In the genomic region with DNA sequence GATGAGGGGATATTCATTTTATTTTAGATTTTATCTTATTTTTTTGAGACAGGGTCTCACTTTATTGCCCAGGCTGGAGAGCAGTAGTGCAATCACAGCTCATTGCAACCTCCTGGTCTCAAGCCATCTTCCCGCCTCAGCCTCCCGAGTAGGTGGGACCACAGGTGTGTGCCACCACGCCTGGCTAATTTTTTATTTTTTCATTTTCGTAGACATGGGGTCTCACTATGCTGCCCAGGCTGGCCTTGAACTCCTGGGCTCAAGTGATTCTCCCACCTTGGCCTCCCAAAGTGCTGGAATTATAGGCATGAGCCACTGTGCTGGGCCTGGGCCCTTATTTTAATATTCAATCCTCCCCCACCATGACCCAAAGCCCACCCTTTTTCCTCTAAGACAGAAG, we compare ENCODE assay signal across 7 cellular contexts. TPM values are rescaled to one million over a fixed set of nuclear protein-coding genes. Genes with fewer than 3 reads are reported as not detected.
DNase-seq lines count a peak whose midpoint lies in the region; ATAC-seq, FAIRE-seq and TF ChIP-seq lines count a peak whose summit lies in the region.
"Not testable (repeated sequence)": the region's sequence is repeated elsewhere in the genome, so short reads cannot be mapped to it uniquely, and the experiment has no call there.

No MANE protein-coding gene starts in this region.

- not testable (repeated sequence) for H3K9me3 ChIP-seq in OCI-LY3 (ENCODE audit: insufficient read depth, low read length); K562 (replicated peaks; ENCODE audit: control insufficient read depth, insufficient read depth, low read depth, low read length); neutrophil

- not testable (repeated sequence) for BruUV-seq in K562 (replicated peaks; lab: Mats Ljungman, UMichigan)

- TF ChIP-seq RAD21 in K562 (CRISPR knock-in tag; conservative IDR thresholded peaks at IDR 0.05 in 1 of 2, IDR thresholded peaks at IDR 0.05 in 1 of 2): not testable (repeated sequence)

- H3K4me2 ChIP-seq in OCI-LY3 (ENCODE audit: low read length): peak overlapping the region; percentile 80; the same call in 1 of the 2 replicates
- not testable (repeated sequence) for H3K4me2 ChIP-seq in K562 (ENCODE audit: insufficient read depth, low read length)

- not testable (repeated sequence) for H4K20me1 ChIP-seq in OCI-LY3 (ENCODE audit: insufficient read depth, low read length); K562 (replicated peaks; ENCODE audit: control insufficient read depth, insufficient read depth, low read length)

- not testable (repeated sequence) for H3K27ac ChIP-seq in OCI-LY3 (ENCODE audit: low read length); K562 (ENCODE audit: extremely low read depth, low read depth, low read length)
- H3K27ac ChIP-seq in neutrophil: peak overlapping the region; percentile 85

- not testable (repeated sequence) for H3K27me3 ChIP-seq in OCI-LY3 (ENCODE audit: low read depth, low read length); K562 (ENCODE audit: control insufficient read depth in 2 of 2, insufficient read depth in 2 of 2, low read length in 2 of 2); neutrophil

- TF ChIP-seq CTCF in CD14-positive monocyte (IDR thresholded peaks at IDR 0.05); OCI-LY3 (IDR thresholded peaks at IDR 0.05; ENCODE audit: low read depth, low read length); K562 (IDR thresholded peaks at IDR 0.05 in 2 of 3, conservative IDR thresholded peaks at IDR 0.05 in 1 of 3; ENCODE audit: insufficient read depth in 2 of 3, low read depth in 1 of 3, low read length in 3 of 3); neutrophil (IDR thresholded peaks at IDR 0.05): not testable (repeated sequence)

- ATAC-seq in activated CD8-positive, alpha-beta T cell treated with anti-CD3 and anti-CD28 coated beads, Interleukin-2, amount 10 ng/mL, durations not matched to agents 7 days and 5 days; K562; effector memory CD8-positive, alpha-beta T cell (replicated peaks); stimulated activated memory B cell treated with anti-CD40 and anti-IgM and Interleukin-4, amounts not matched to agents 10 μg/mL and 1 μg/mL and 100 μg/mL, for 72 hours: not testable (repeated sequence)

- not testable (repeated sequence) for TF ChIP-seq POLR2A in K562 (conservative IDR thresholded peaks at IDR 0.05)

- POLR2A ChIA-PET in activated CD8-positive, alpha-beta T cell treated with anti-CD3 and anti-CD28 coated beads, Interleukin-2, amount 10 ng/mL, durations not matched to agents 7 days and 5 days (lab: Charles Lee): interaction anchor here (0.6 to 1.4 kb wide), 2 partner anchors 11 to 22 kb away, joined by 3 read pairs; a partner anchor contains a TSS
- POLR2A ChIA-PET in K562 (lab: Yijun Ruan, JAX): interaction anchor here (1.7 kb wide), 1 partner anchor 9 kb away, joined by 4 read pairs; no protein-coding TSS in a partner anchor

- not testable (repeated sequence) for TF ChIP-seq EP300 in K562 (IDR thresholded peaks at IDR 0.05; ENCODE audit: low read length)

- not testable (repeated sequence) for FAIRE-seq in K562 (lab: Jason Lieb, UNC)

- 94% methylated on average over 4 of the region's 4 CpGs for WGBS in K562 (ENCODE audit: insufficient coverage, low coverage, missing lambda C conversion rate)

- H3K27ac Mint-ChIP-seq in CD14-positive monocyte: peak overlapping the region in 6 of 7 donors; percentile 91 to 98 (median 94)
- peak overlapping the region; percentile 43 for H3K27ac Mint-ChIP-seq in activated CD8-positive, alpha-beta T cell treated with anti-CD3 and anti-CD28 coated beads, Interleukin-2, amount 10 ng/mL, durations not matched to agents 7 days and 5 days
- peak overlapping the region; percentile 87 to 89 for H3K27ac Mint-ChIP-seq in effector memory CD8-positive, alpha-beta T cell
- H3K27ac Mint-ChIP-seq in stimulated activated memory B cell treated with anti-CD40 and anti-IgM and Interleukin-4, amounts not matched to agents 10 μg/mL and 1 μg/mL and 100 μg/mL, for 72 hours: peak overlapping the region; percentile 76

- intact Hi-C loops in CD14-positive monocyte (cut with micrococcal nuclease); K562 (cut with micrococcal nuclease): not testable (repeated sequence)

- not testable (repeated sequence) for H3K79me2 ChIP-seq in OCI-LY3 (ENCODE audit: low read length); K562 (ENCODE audit: control insufficient read depth, insufficient read depth, low read length)

- H3K36me3 ChIP-seq in OCI-LY3 (replicated peaks; ENCODE audit: low read depth, low read length): not testable (repeated sequence)
- H3K36me3 ChIP-seq in K562 (ENCODE audit: control insufficient read depth, insufficient read depth, low read length) (peaks cover 78% of the 10 kb centered on the region; the same call in 2 of the 3 replicates), neutrophil (peaks cover 79% of the 10 kb centered on the region)

- H3K9me3 Mint-ChIP-seq in CD14-positive monocyte; activated CD8-positive, alpha-beta T cell treated with anti-CD3 and anti-CD28 coated beads, Interleukin-2, amount 10 ng/mL, durations not matched to agents 7 days and 5 days (ENCODE audit: insufficient read depth); effector memory CD8-positive, alpha-beta T cell; stimulated activated memory B cell treated with anti-CD40 and anti-IgM and Interleukin-4, amounts not matched to agents 10 μg/mL and 1 μg/mL and 100 μg/mL, for 72 hours: not testable (repeated sequence)

- H3K36me3 Mint-ChIP-seq in CD14-positive monocyte: peaks cover 48 to 69% of the 10 kb centered on the region in 2 donors
- peaks cover 13% of the 10 kb centered on the region for H3K36me3 Mint-ChIP-seq in activated CD8-positive, alpha-beta T cell treated with anti-CD3 and anti-CD28 coated beads, Interleukin-2, amount 10 ng/mL, durations not matched to agents 7 days and 5 days (ENCODE audit: low read depth)
- peaks cover 21% of the 10 kb centered on the region for H3K36me3 Mint-ChIP-seq in effector memory CD8-positive, alpha-beta T cell (ENCODE audit: insufficient read depth)
- H3K36me3 Mint-ChIP-seq in stimulated activated memory B cell treated with anti-CD40 and anti-IgM and Interleukin-4, amounts not matched to agents 10 μg/mL and 1 μg/mL and 100 μg/mL, for 72 hours: not testable (repeated sequence)

- not testable (repeated sequence) for H3K9ac ChIP-seq in OCI-LY3 (ENCODE audit: low read length); K562 (ENCODE audit: insufficient read depth in 1 of 2, low read depth in 2 of 2, low read length in 2 of 2)

- not testable (repeated sequence) for H2AFZ ChIP-seq in OCI-LY3 (ENCODE audit: low read depth, low read length); K562 (ENCODE audit: low read depth, low read length)

- H3K4me1 Mint-ChIP-seq in CD14-positive monocyte: peaks cover 28% of the 10 kb centered on the region
- peaks cover 18% of the 10 kb centered on the region for H3K4me1 Mint-ChIP-seq in activated CD8-positive, alpha-beta T cell treated with anti-CD3 and anti-CD28 coated beads, Interleukin-2, amount 10 ng/mL, durations not matched to agents 7 days and 5 days (ENCODE audit: low read depth)
- not testable (repeated sequence) for H3K4me1 Mint-ChIP-seq in effector memory CD8-positive, alpha-beta T cell (ENCODE audit: low read depth in 2 of 2)
- H3K4me1 Mint-ChIP-seq in stimulated activated memory B cell treated with anti-CD40 and anti-IgM and Interleukin-4, amounts not matched to agents 10 μg/mL and 1 μg/mL and 100 μg/mL, for 72 hours: peaks cover 36% of the 10 kb centered on the region

- not testable (repeated sequence) for H3K27me3 Mint-ChIP-seq in CD14-positive monocyte (ENCODE audit: low read depth in 3 of 3); activated CD8-positive, alpha-beta T cell treated with anti-CD3 and anti-CD28 coated beads, Interleukin-2, amount 10 ng/mL, durations not matched to agents 7 days and 5 days (ENCODE audit: low read depth); effector memory CD8-positive, alpha-beta T cell; stimulated activated memory B cell treated with anti-CD40 and anti-IgM and Interleukin-4, amounts not matched to agents 10 μg/mL and 1 μg/mL and 100 μg/mL, for 72 hours

- H3K4me1 ChIP-seq in OCI-LY3 (ENCODE audit: low read length) (peaks cover 30% of the 10 kb centered on the region), neutrophil (ENCODE audit: control insufficient read depth in 1 of 2, insufficient read depth in 1 of 2, low read depth in 1 of 2, low read length in 1 of 2) (peaks cover 16 to 24% of the 10 kb centered on the region in 2 experiments)
- not testable (repeated sequence) for H3K4me1 ChIP-seq in K562 (replicated peaks in 1 of 2; ENCODE audit: control insufficient read depth in 2 of 2, insufficient read depth in 2 of 2, low read length in 2 of 2)

- in situ Hi-C loops in K562 (cut with MboI): not testable (repeated sequence)

- not testable (repeated sequence) for H3K4me3 Mint-ChIP-seq in CD14-positive monocyte; activated CD8-positive, alpha-beta T cell treated with anti-CD3 and anti-CD28 coated beads, Interleukin-2, amount 10 ng/mL, durations not matched to agents 7 days and 5 days; effector memory CD8-positive, alpha-beta T cell; stimulated activated memory B cell treated with anti-CD40 and anti-IgM and Interleukin-4, amounts not matched to agents 10 μg/mL and 1 μg/mL and 100 μg/mL, for 72 hours

- not testable (repeated sequence) for H3K4me3 ChIP-seq in OCI-LY3 (ENCODE audit: low read length); K562; neutrophil (ENCODE audit: low read depth in 1 of 2, low read length in 1 of 2)

- not testable (repeated sequence) for DNase-seq in CD14-positive monocyte (ENCODE audit: low spot score); activated CD8-positive, alpha-beta T cell treated with anti-CD3 and anti-CD28 coated beads, Interleukin-2, amount 10 ng/mL, durations not matched to agents 7 days and 5 days; K562 (ENCODE audit: extremely low read depth in 1 of 4, low spot score in 3 of 4); effector memory CD8-positive, alpha-beta T cell

- not testable (repeated sequence) for H3K9me1 ChIP-seq in K562 (ENCODE audit: control insufficient read depth, insufficient read depth, low read length)

- CTCF ChIA-PET in activated CD8-positive, alpha-beta T cell treated with anti-CD3 and anti-CD28 coated beads, Interleukin-2, amount 10 ng/mL, durations not matched to agents 7 days and 5 days (lab: Charles Lee): interaction anchor here (3.2 kb wide), 1 partner anchor 11 kb away, joined by 15 read pairs; a partner anchor contains a TSS
- CTCF ChIA-PET in K562 (lab: Yijun Ruan, JAX; ENCODE audit: low intra/inter-chr PET ratio): interaction anchor here (0.6 kb wide), 1 partner anchor 102 kb away, joined by 3 read pairs; no protein-coding TSS in a partner anchor

RNA-seq across cellular contexts. Expression of a gene that starts 11.0 kb away (rescaled TPM):
- 10 to 100 TPM; 23.0 to 28.5 TPM for polyA plus RNA-seq in CD14-positive monocyte
- total RNA-seq in activated CD8-positive, alpha-beta T cell treated with anti-CD3 and anti-CD28 coated beads, Interleukin-2, amount 10 ng/mL, durations not matched to agents 7 days and 5 days: 10 to 100 TPM; 85.2 to 90.5 TPM
- total RNA-seq in K562 (2011; cell fraction: chromatin; rRNA removed; ENCODE audit: low replicate concordance): 24.8 and 33.6 TPM in 2 replicates
- 15.1 and 15.7 TPM in 2 replicates for total RNA-seq in K562 (2011; cell fraction: nucleolus; rRNA removed)
- total RNA-seq in K562 (2011; cell fraction: nucleoplasm; rRNA removed): 20.1 and 31.3 TPM in 2 replicates
- total RNA-seq in K562 (2014; rRNA removed): 17.9 and 24.7 TPM in 2 replicates
- 17.0 and 17.5 TPM in 2 replicates for total RNA-seq in K562 (2014; rRNA removed; fragmentation: Illumina TruSeq; extraction: Trizol)
- total RNA-seq in K562 (2015; rRNA removed; fragmentation: Illumina TruSeq; extraction: Trizol): 12.2 and 13.3 TPM in 2 replicates
- 41.0 and 48.5 TPM in 2 replicates for total RNA-seq in K562 (2021)
- polyA plus RNA-seq in K562 (2011; rRNA removed): 19.1 and 24.8 TPM in 2 replicates
- polyA plus RNA-seq in K562 (2011; cell fraction: cytosol; rRNA removed): 17.9 and 36.4 TPM in 2 replicates
- polyA plus RNA-seq in K562 (2011; cell fraction: nucleus; rRNA removed): 22.9 and 38.7 TPM in 2 replicates
- 21.4 and 21.8 TPM in 2 replicates for polyA plus RNA-seq in K562 (2012)
- polyA plus RNA-seq in K562 (2014; fragmentation: Illumina TruSeq; extraction: Trizol): 34.1 and 40.0 TPM in 2 replicates
- polyA plus RNA-seq in K562 (2014; fragmentation: Nextera tagmentation; extraction: Ambion mirVana): 1 to 10 TPM; 7.6 to 8.3 TPM
- polyA plus RNA-seq in K562 (2014; rRNA removed): 30.1 and 32.7 TPM in 2 replicates
- polyA minus RNA-seq in K562 (2011; rRNA and poly(A)+ RNA removed): 12.4 and 15.6 TPM in 2 replicates
- 13.0 and 14.8 TPM in 2 replicates for polyA minus RNA-seq in K562 (2011; cell fraction: cytosol; rRNA and poly(A)+ RNA removed)
- polyA minus RNA-seq in K562 (2011; cell fraction: nucleus; rRNA and poly(A)+ RNA removed): 5.8 and 7.0 TPM in 2 replicates

Comparison
In these comparisons a context has a peak if more than half of its experiments do, and no peak if none do; other contexts are left out.
1. H3K27ac Mint-ChIP-seq: peak in every context shown above with its lines; median percentile 94 in CD14-positive monocyte; 88 in effector memory CD8-positive, alpha-beta T cell; 76 in stimulated activated memory B cell treated with anti-CD40 and anti-IgM and Interleukin-4, amounts not matched to agents 10 μg/mL and 1 μg/mL and 100 μg/mL, for 72 hours; 43 in activated CD8-positive, alpha-beta T cell treated with anti-CD3 and anti-CD28 coated beads, Interleukin-2, amount 10 ng/mL, durations not matched to agents 7 days and 5 days.